In genomic region chr1:107786214-107786842, GRCh38 we compare ENCODE assay signal across 13 cellular contexts.
A peak's percentile ranks its signal among the peaks of the same experiment; 100 is the strongest.
DNase-seq lines count a peak whose midpoint lies in the region; TF ChIP-seq lines count a peak whose summit lies in the region.
"Had no signal": no experiment of that assay in that cellular context is flagged by ENCODE, and none has a peak within 500 bp of the region (broad histone marks: within the 10 kb centered on the region; RNA-seq: fewer than 3 reads in every experiment).

No MANE protein-coding gene starts in this region.

- no peaks in the 10 kb centered on the region for H4K20me1 ChIP-seq in OCI-LY7 (ENCODE audit: insufficient read depth, low read length)

- intact Hi-C loops in activated naive CD4-positive, alpha-beta T cell treated with anti-CD3 and anti-CD28 coated beads for 36 hours (cut with micrococcal nuclease) = loop anchor here (1.0 to 10.0 kb wide), 5 partner anchors 35 to 339 kb away; no protein-coding TSS in a partner anchor
- intact Hi-C loops in OCI-LY7 (cut with micrococcal nuclease; ENCODE audit: unreplicated experiment) = loop anchor here (2.0 to 5.0 kb wide), 5 partner anchors 56 to 291 kb away; partner anchors contain the start of gene VAV3
- intact Hi-C loops in dorsolateral prefrontal cortex (cut with DNase I) = no loop called here

- H3K4me1 ChIP-seq in OCI-LY7 (ENCODE audit: insufficient read depth, low read length, poor library complexity, severe bottlenecking) (peaks cover 31% of the 10 kb centered on the region), thymus (ENCODE audit: control insufficient read depth, insufficient read depth, low read length) (peaks cover 18% of the 10 kb centered on the region)
- H3K4me1 ChIP-seq in effector memory CD4-positive, alpha-beta T cell (ENCODE audit: control insufficient read depth, insufficient read depth, low read length, poor library complexity, severe bottlenecking) = peaks cover 13% of the 10 kb centered on the region

- 45% methylated on average over 5 of the region's 5 CpGs for WGBS in thymus

- DNase-seq in activated naive CD4-positive, alpha-beta T cell treated with anti-CD3 and anti-CD28 coated beads for 36 hours = no peak
- no peak for DNase-seq in activated naive CD4-positive, alpha-beta T cell treated with anti-CD3 and anti-CD28 coated beads, Interleukin-2, amount 50 U/mL, for 16 hours
- DNase-seq in OCI-LY7 (ENCODE audit: low spot score) = no peak
- DNase-seq in effector memory CD4-positive, alpha-beta T cell = no peak
- no peak for DNase-seq in dorsolateral prefrontal cortex
- DNase-seq in LoVo (ENCODE audit: low spot score) = no peak
- no peak for DNase-seq in NK-92 (lab: John Stamatoyannopoulos, UW; ENCODE audit: unreplicated experiment)
- DNase-seq: heart right ventricle; NCI-H1930; occipital lobe; stimulated activated CD4-positive, alpha-beta T cell treated with anti-CD3 and anti-CD28 coated beads, Interleukin-15, amount 100 ng/mL, for 24 hours; stimulated activated CD8-positive, alpha-beta memory T cell treated with anti-CD3 and anti-CD28 coated beads, Interleukin-4, amount 100 ng/mL, for 48 hours had no signal

- no peaks in the 10 kb centered on the region for H3K79me2 ChIP-seq in OCI-LY7 (ENCODE audit: insufficient read depth, low read depth, low read length)

- no TSS peak for BruUV-seq in OCI-LY7 (replicated peaks; lab: Mats Ljungman, UMichigan)

- H3K4me2 ChIP-seq in OCI-LY7 (ENCODE audit: low read length) = peak overlapping the region; percentile 64

- H3K4me3 ChIP-seq in OCI-LY7 (ENCODE audit: low read depth, low read length, poor library complexity, severe bottlenecking) (peak overlapping the region; percentile 22), thymus (ENCODE audit: low read length) (no peak overlapping the region), dorsolateral prefrontal cortex (no peak overlapping the region)
- peak overlapping the region; percentile 24 for H3K4me3 ChIP-seq in effector memory CD4-positive, alpha-beta T cell (ENCODE audit: insufficient read depth, low read depth, low read length, poor library complexity, severe bottlenecking)

- H3K27ac ChIP-seq in OCI-LY7 (ENCODE audit: low read depth, low read length, poor library complexity, severe bottlenecking) = no peak overlapping the region
- H3K27ac ChIP-seq in effector memory CD4-positive, alpha-beta T cell (ENCODE audit: insufficient read depth, low read length, poor library complexity, severe bottlenecking) = peak overlapping the region; percentile 45
- H3K27ac ChIP-seq in thymus (ENCODE audit: low read depth) = peak overlapping the region; percentile 46
- no peak overlapping the region for H3K27ac ChIP-seq in dorsolateral prefrontal cortex

- CTCF ChIA-PET in activated naive CD4-positive, alpha-beta T cell treated with anti-CD3 and anti-CD28 coated beads for 36 hours (lab: Charles Lee) = interaction anchor here (0.9 to 13.6 kb wide), 3 partner anchors 58 to 340 kb away, joined by 4 to 255 read pairs (median 4); no protein-coding TSS in a partner anchor
- CTCF ChIA-PET in OCI-LY7 (lab: Charles Lee; ENCODE audit: unreplicated experiment) = no interaction called here

- TF ChIP-seq CTCF in OCI-LY7 (conservative IDR thresholded peaks at IDR 0.05; ENCODE audit: low read length) (no peak), dorsolateral prefrontal cortex (IDR thresholded peaks at IDR 0.05 in 54 of 56, conservative IDR thresholded peaks at IDR 0.05 in 2 of 56; ENCODE audit: low read depth in 1 of 56, partially characterized antibody in 56 of 56) (no peak)

- POLR2A ChIA-PET in OCI-LY7 (lab: Charles Lee) = interaction anchor here (0.7 to 1.9 kb wide), 4 partner anchors 9 to 298 kb away, joined by 3 to 17 read pairs (median 4); no protein-coding TSS in a partner anchor

- peak overlapping the region; percentile 67; the same call in 1 of the 2 replicates for H2AFZ ChIP-seq in OCI-LY7 (ENCODE audit: low read length)

- H3K9me2 ChIP-seq in OCI-LY7 (ENCODE audit: insufficient read depth, low read length) = no peaks in the 10 kb centered on the region

- H3K36me3 Mint-ChIP-seq in activated naive CD4-positive, alpha-beta T cell treated with anti-CD3 and anti-CD28 coated beads for 36 hours (ENCODE audit: low read depth) = no peaks in the 10 kb centered on the region

- H3K27me3 ChIP-seq in effector memory CD4-positive, alpha-beta T cell (replicated peaks; ENCODE audit: control insufficient read depth, insufficient read depth, low read length, poor library complexity, severe bottlenecking) = no peaks in the 10 kb centered on the region
- H3K27me3 ChIP-seq in thymus (ENCODE audit: control insufficient read depth, insufficient read depth) (no peaks in the 10 kb centered on the region), dorsolateral prefrontal cortex (no peaks in the 10 kb centered on the region)
- H3K27me3 ChIP-seq: heart right ventricle had no signal

- peak overlapping the region; percentile 57 for H3K27ac Mint-ChIP-seq in activated naive CD4-positive, alpha-beta T cell treated with anti-CD3 and anti-CD28 coated beads for 36 hours

- H3K27me3 Mint-ChIP-seq in activated naive CD4-positive, alpha-beta T cell treated with anti-CD3 and anti-CD28 coated beads for 36 hours (ENCODE audit: low read depth) = no peaks in the 10 kb centered on the region

- H3K4me1 Mint-ChIP-seq in activated naive CD4-positive, alpha-beta T cell treated with anti-CD3 and anti-CD28 coated beads for 36 hours (ENCODE audit: low read depth) = peaks cover 48% of the 10 kb centered on the region

- H3K9me3 ChIP-seq in OCI-LY7 (ENCODE audit: low read length) (no peaks in the 10 kb centered on the region), thymus (ENCODE audit: control insufficient read depth) (no peaks in the 10 kb centered on the region)
- no peaks in the 10 kb centered on the region for H3K9me3 ChIP-seq in effector memory CD4-positive, alpha-beta T cell (ENCODE audit: control insufficient read depth, low read length)
- H3K9me3 ChIP-seq: heart right ventricle had no signal

- H3K36me3 ChIP-seq in OCI-LY7 (ENCODE audit: insufficient read depth, low read length) (no peaks in the 10 kb centered on the region), thymus (ENCODE audit: control insufficient read depth, insufficient read depth) (no peaks in the 10 kb centered on the region)
- no peaks in the 10 kb centered on the region for H3K36me3 ChIP-seq in effector memory CD4-positive, alpha-beta T cell (ENCODE audit: control insufficient read depth, insufficient read depth, low read length)
- H3K36me3 ChIP-seq: heart right ventricle had no signal

- H3K9me3 Mint-ChIP-seq in activated naive CD4-positive, alpha-beta T cell treated with anti-CD3 and anti-CD28 coated beads for 36 hours = no peaks in the 10 kb centered on the region

- peak overlapping the region; percentile 36 for H3K4me3 Mint-ChIP-seq in activated naive CD4-positive, alpha-beta T cell treated with anti-CD3 and anti-CD28 coated beads for 36 hours

Comparison
In these comparisons a context has a peak if more than half of its experiments do, and no peak if none do; other contexts are left out.
1. H3K27ac ChIP-seq: peak in effector memory CD4-positive, alpha-beta T cell (single experiment) and thymus (single experiment); none in OCI-LY7 (single experiment) and dorsolateral prefrontal cortex (0 of 59).
2. H3K4me3 ChIP-seq: peak in OCI-LY7 (single experiment) and effector memory CD4-positive, alpha-beta T cell (single experiment); none in thymus (single experiment) and dorsolateral prefrontal cortex (0 of 59).
3. intact Hi-C loops: an anchor here in activated naive CD4-positive, alpha-beta T cell treated with anti-CD3 and anti-CD28 coated beads for 36 hours (1.0 to 10.0 kb wide) and OCI-LY7 (2.0 to 5.0 kb wide); none called in dorsolateral prefrontal cortex.